ENCODE assay signal across 23 cellular contexts in the genomic region with DNA sequence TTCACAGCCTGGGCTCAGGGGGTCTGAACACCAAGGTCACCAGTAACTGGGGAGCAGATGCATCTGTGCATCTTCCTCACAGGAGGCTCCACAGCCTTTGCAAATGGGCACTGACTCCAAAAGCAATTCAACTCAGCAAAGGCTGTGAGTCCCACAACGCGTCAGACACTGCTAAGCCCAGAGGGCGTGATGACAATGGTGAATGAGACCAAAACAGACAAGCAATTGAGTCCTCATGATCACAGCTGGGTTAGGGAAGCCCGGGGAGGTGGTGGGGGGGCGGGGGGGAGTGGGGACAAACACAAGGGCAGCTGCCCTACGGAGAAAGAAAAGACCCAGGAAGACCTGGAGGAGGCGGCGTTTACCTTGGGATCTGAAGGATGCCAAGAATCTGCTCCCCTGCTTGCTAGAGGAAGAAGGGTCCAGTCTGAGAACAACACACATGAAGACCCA.
A peak's percentile ranks its signal among the peaks of the same experiment; 100 is the strongest.
DNase-seq lines count a peak whose midpoint lies in the region; ATAC-seq and TF ChIP-seq lines count a peak whose summit lies in the region.
"Had no signal": no experiment of that assay in that cellular context is flagged by ENCODE, and none has a peak within 500 bp of the region (broad histone marks: within the 10 kb centered on the region; RNA-seq: fewer than 3 reads in every experiment).

No MANE protein-coding gene starts in this region.

- peaks cover 61% of the 10 kb centered on the region for H3K27me3 Mint-ChIP-seq in T-helper 2 cell treated with Interferon-gamma antibody and Interleukin-4, amounts not matched to agents 5 μg/mL and 100 μg/mL, for 36 hours (ENCODE audit: low read depth)
- no peaks in the 10 kb centered on the region for H3K27me3 Mint-ChIP-seq in neural crest cell (ENCODE audit: low read depth)

- no peaks in the 10 kb centered on the region for H3K4me1 ChIP-seq in upper lobe of right lung
- H3K4me1 ChIP-seq in aorta (ENCODE audit: control insufficient read depth in 1 of 2, insufficient read depth in 2 of 2, low read length in 2 of 2), result no peaks in the 10 kb centered on the region
- H3K4me1 ChIP-seq: psoas muscle had no signal

- peaks cover 38% of the 10 kb centered on the region for H3K4me1 Mint-ChIP-seq in T-helper 2 cell treated with Interferon-gamma antibody and Interleukin-4, amounts not matched to agents 5 μg/mL and 100 μg/mL, for 36 hours (ENCODE audit: low read depth)
- H3K4me1 Mint-ChIP-seq in neural crest cell, result peaks cover 34% of the 10 kb centered on the region
- H3K4me1 Mint-ChIP-seq: activated B cell treated with CpG ODN at 0.5 μM for 24 hours; activated naive CD4-positive, alpha-beta T cell treated with anti-CD3 and anti-CD28 coated beads, Interleukin-2, amount 10 ng/mL, durations not matched to agents 7 days and 5 days; central memory CD8-positive, alpha-beta T cell had no signal

- ATAC-seq in GM18861 (IDR thresholded peaks at IDR 0.05; ENCODE audit: unreplicated experiment) (no peak), upper lobe of right lung (no peak), aorta (ENCODE audit: low FRiP score) (no peak)
- ATAC-seq: mucosa of descending colon, psoas muscle had no signal

- WGBS in aorta, 2 donors, result 46 to 59% methylated on average over 8 of the region's 8 CpGs

- no peak overlapping the region for H3K4me3 Mint-ChIP-seq in T-helper 2 cell treated with Interferon-gamma antibody and Interleukin-4, amounts not matched to agents 5 μg/mL and 100 μg/mL, for 36 hours
- H3K4me3 Mint-ChIP-seq in neural crest cell, result no peak overlapping the region
- H3K4me3 Mint-ChIP-seq: activated B cell treated with CpG ODN at 0.5 μM for 24 hours; activated naive CD4-positive, alpha-beta T cell treated with anti-CD3 and anti-CD28 coated beads, Interleukin-2, amount 10 ng/mL, durations not matched to agents 7 days and 5 days; activated T-helper 1 cell treated with anti-CD3 and anti-CD28 coated beads, Interleukin-12 subunit alpha, Interleukin-12 subunit beta, Interleukin-2, Interleukin-4 antibody, amounts not matched to agents 30 ng/mL and 10 ng/mL and 1 ng/mL, durations not matched to agents 14 hours and 24 hours and 36 hours; central memory CD8-positive, alpha-beta T cell; nephron; type B pancreatic cell had no signal

- intact Hi-C loops in upper lobe of right lung (cut with DNase I) (no loop called here), aorta (cut with DNase I) (no loop called here)

- H3K27ac ChIP-seq in upper lobe of right lung (no peak overlapping the region), aorta (ENCODE audit: low read depth in 1 of 2, low read length in 2 of 2) (no peak overlapping the region)
- H3K27ac ChIP-seq: psoas muscle had no signal

- peaks cover 7% of the 10 kb centered on the region for H3K36me3 Mint-ChIP-seq in T-helper 2 cell treated with Interferon-gamma antibody and Interleukin-4, amounts not matched to agents 5 μg/mL and 100 μg/mL, for 36 hours (ENCODE audit: low read depth)
- H3K36me3 Mint-ChIP-seq in neural crest cell (ENCODE audit: low read depth), result peaks cover 2% of the 10 kb centered on the region
- H3K36me3 Mint-ChIP-seq: activated naive CD4-positive, alpha-beta T cell treated with anti-CD3 and anti-CD28 coated beads, Interleukin-2, amount 10 ng/mL, durations not matched to agents 7 days and 5 days; type B pancreatic cell had no signal

- H3K9me3 ChIP-seq in upper lobe of right lung, result peaks cover 7% of the 10 kb centered on the region
- no peaks in the 10 kb centered on the region for H3K9me3 ChIP-seq in aorta (ENCODE audit: control insufficient read depth, low read length)
- H3K9me3 ChIP-seq: mucosa of descending colon, psoas muscle had no signal

- H3K27me3 ChIP-seq in upper lobe of right lung, result no peaks in the 10 kb centered on the region
- no peaks in the 10 kb centered on the region for H3K27me3 ChIP-seq in aorta (ENCODE audit: control insufficient read depth in 1 of 2, insufficient read depth in 2 of 2, low read length in 1 of 2)

- H3K36me3 ChIP-seq in upper lobe of right lung, result no peaks in the 10 kb centered on the region
- no peaks in the 10 kb centered on the region for H3K36me3 ChIP-seq in aorta (ENCODE audit: control insufficient read depth in 1 of 2, insufficient read depth in 2 of 2, low read length in 1 of 2)

- TF ChIP-seq CTCF in neural crest cell (conservative IDR thresholded peaks at IDR 0.05) (no peak), upper lobe of right lung (IDR thresholded peaks at IDR 0.05) (no peak)

- no peak for DNase-seq in T-helper 2 cell treated with Interferon-gamma antibody and Interleukin-4, amounts not matched to agents 5 μg/mL and 100 μg/mL, for 36 hours (ENCODE audit: low spot score)
- DNase-seq in T-helper 2 cell, result no peak
- peak; percentile 94 for DNase-seq in globus pallidus (ENCODE audit: low spot score)
- DNase-seq in neural crest cell (ENCODE audit: low read depth, low spot score), result no peak
- DNase-seq in NCI-H345 treated with DMSO at 0.1 percent for 48 hours (lab: John Stamatoyannopoulos, UW; ENCODE audit: unreplicated experiment), result no peak
- DNase-seq in upper lobe of right lung, result no peak
- no peak for DNase-seq in aorta
- DNase-seq: activated B cell treated with CpG ODN at 0.5 μM for 24 hours; activated naive CD4-positive, alpha-beta T cell treated with anti-CD3 and anti-CD28 coated beads, Interleukin-2, amount 10 ng/mL, durations not matched to agents 7 days and 5 days; AML-193; GDM1; GOT3; mucosa of descending colon; NCI-H2029; NCI-H226; NCI-H82; psoas muscle; T-helper 9 cell had no signal

- H3K9me3 Mint-ChIP-seq in T-helper 2 cell treated with Interferon-gamma antibody and Interleukin-4, amounts not matched to agents 5 μg/mL and 100 μg/mL, for 36 hours, result peaks cover 11% of the 10 kb centered on the region
- H3K9me3 Mint-ChIP-seq in neural crest cell, result peaks cover 3% of the 10 kb centered on the region
- H3K9me3 Mint-ChIP-seq: activated naive CD4-positive, alpha-beta T cell treated with anti-CD3 and anti-CD28 coated beads, Interleukin-2, amount 10 ng/mL, durations not matched to agents 7 days and 5 days; activated T-helper 1 cell treated with anti-CD3 and anti-CD28 coated beads, Interleukin-12 subunit alpha, Interleukin-12 subunit beta, Interleukin-2, Interleukin-4 antibody, amounts not matched to agents 30 ng/mL and 10 ng/mL and 1 ng/mL, durations not matched to agents 14 hours and 24 hours and 36 hours; type B pancreatic cell had no signal

- H3K4me3 ChIP-seq in upper lobe of right lung (no peak overlapping the region), aorta (ENCODE audit: low read length in 2 of 2) (no peak overlapping the region)
- H3K4me3 ChIP-seq: mucosa of descending colon, psoas muscle had no signal

- peak overlapping the region; percentile 49 for H3K27ac Mint-ChIP-seq in T-helper 2 cell treated with Interferon-gamma antibody and Interleukin-4, amounts not matched to agents 5 μg/mL and 100 μg/mL, for 36 hours
- peak overlapping the region; percentile 85 for H3K27ac Mint-ChIP-seq in neural crest cell (ENCODE audit: unreplicated experiment)
- H3K27ac Mint-ChIP-seq: activated B cell treated with CpG ODN at 0.5 μM for 24 hours; activated naive CD4-positive, alpha-beta T cell treated with anti-CD3 and anti-CD28 coated beads, Interleukin-2, amount 10 ng/mL, durations not matched to agents 7 days and 5 days; activated T-helper 1 cell treated with anti-CD3 and anti-CD28 coated beads, Interleukin-12 subunit alpha, Interleukin-12 subunit beta, Interleukin-2, Interleukin-4 antibody, amounts not matched to agents 30 ng/mL and 10 ng/mL and 1 ng/mL, durations not matched to agents 14 hours and 24 hours and 36 hours; nephron; type B pancreatic cell had no signal
